18 cellular contexts compared by ENCODE assay signal in genomic region chr5:95720094-95720793, GRCh38. TPM values are rescaled to one million over a fixed set of nuclear protein-coding genes. Genes with fewer than 3 reads are reported as not detected.
DNase-seq lines count a peak whose midpoint lies in the region; ATAC-seq, FAIRE-seq and TF ChIP-seq lines count a peak whose summit lies in the region.
"Had no signal": no experiment of that assay in that cellular context is flagged by ENCODE, and none has a peak within 500 bp of the region (broad histone marks: within the 10 kb centered on the region; RNA-seq: fewer than 3 reads in every experiment).

No MANE protein-coding gene starts in this region.

- H3K9me3 Mint-ChIP-seq in activated naive CD4-positive, alpha-beta T cell treated with anti-CD3 and anti-CD28 coated beads for 36 hours: no peaks in the 10 kb centered on the region
- H3K9me3 Mint-ChIP-seq: nephron; stimulated activated naive CD8-positive, alpha-beta T cell treated with anti-CD3 and anti-CD28 coated beads, Interleukin-15, amount 100 ng/mL, for 72 hours had no signal

- no peak overlapping the region for H3K4me3 Mint-ChIP-seq in activated naive CD4-positive, alpha-beta T cell treated with anti-CD3 and anti-CD28 coated beads for 36 hours
- H3K4me3 Mint-ChIP-seq: nephron; stimulated activated naive CD8-positive, alpha-beta T cell treated with anti-CD3 and anti-CD28 coated beads, Interleukin-15, amount 100 ng/mL, for 72 hours had no signal

- no peak for TF ChIP-seq POLR2A in HepG2 (IDR thresholded peaks at IDR 0.05; ENCODE audit: insufficient read depth in 1 of 2, low read depth in 2 of 2, low read length in 2 of 2)
- no peak for TF ChIP-seq POLR2A in right lobe of liver (IDR thresholded peaks at IDR 0.05)
- TF ChIP-seq POLR2A in heart left ventricle (IDR thresholded peaks at IDR 0.05): no peak
- TF ChIP-seq POLR2A in prostate gland (IDR thresholded peaks at IDR 0.05): no peak

- H3K4me1 ChIP-seq in HepG2 (ENCODE audit: insufficient read depth, low read length): peaks cover 10% of the 10 kb centered on the region
- no peaks in the 10 kb centered on the region for H3K4me1 ChIP-seq in right lobe of liver
- H3K4me1 ChIP-seq in heart left ventricle: peaks cover 0 to 42% (median 17%) of the 10 kb centered on the region in 12 donors
- no peaks in the 10 kb centered on the region for H3K4me1 ChIP-seq in prostate gland (replicated peaks)
- H3K4me1 ChIP-seq in upper lobe of right lung: no peaks in the 10 kb centered on the region

- H3K36me3 Mint-ChIP-seq in activated naive CD4-positive, alpha-beta T cell treated with anti-CD3 and anti-CD28 coated beads for 36 hours (ENCODE audit: low read depth): no peaks in the 10 kb centered on the region

- H3K9ac ChIP-seq in HepG2 (ENCODE audit: insufficient read depth, low read depth, low read length): no peak overlapping the region

- H3K4me3 ChIP-seq in HepG2 (replicated peaks in 1 of 3; ENCODE audit: insufficient read depth in 1 of 3, low read depth in 2 of 3, low read length in 3 of 3) (no peak overlapping the region), right lobe of liver (no peak overlapping the region), heart left ventricle (no peak overlapping the region), prostate gland (no peak overlapping the region), upper lobe of right lung (no peak overlapping the region)
- H3K4me3 ChIP-seq: skin epidermis had no signal

- no TSS peak for BruUV-seq in HepG2 (replicated peaks; lab: Mats Ljungman, UMichigan)

- H3K4me2 ChIP-seq in HepG2 (ENCODE audit: low read depth, low read length): no peak overlapping the region

- peaks cover 7% of the 10 kb centered on the region for H3K27me3 Mint-ChIP-seq in activated naive CD4-positive, alpha-beta T cell treated with anti-CD3 and anti-CD28 coated beads for 36 hours (ENCODE audit: low read depth)

- H3K27me3 ChIP-seq in HepG2 (ENCODE audit: control insufficient read depth in 1 of 2, insufficient read depth in 2 of 2, low read length in 2 of 2) (peaks cover 0 to 10% of the 10 kb centered on the region in 2 experiments; a peak in 3 of 5 replicates), right lobe of liver (no peaks in the 10 kb centered on the region), heart left ventricle (no peaks in the 10 kb centered on the region), prostate gland (replicated peaks; ENCODE audit: insufficient read depth) (no peaks in the 10 kb centered on the region), upper lobe of right lung (no peaks in the 10 kb centered on the region)

- H3K79me2 ChIP-seq in HepG2 (ENCODE audit: insufficient read depth, low read length): no peaks in the 10 kb centered on the region

- ATAC-seq in HepG2 (no peak), right lobe of liver (no peak), heart left ventricle (peak; percentile 58 to 85 (median 69)), upper lobe of right lung (peak; percentile 71)
- ATAC-seq: stimulated activated naive CD8-positive, alpha-beta T cell treated with anti-CD3 and anti-CD28 coated beads, Interleukin-15, amount 100 ng/mL, for 72 hours had no signal

- no peak for FAIRE-seq in HepG2 (lab: Jason Lieb, UNC)
- FAIRE-seq: bronchial epithelial cell, endometrium had no signal

- H3K4me1 Mint-ChIP-seq in activated naive CD4-positive, alpha-beta T cell treated with anti-CD3 and anti-CD28 coated beads for 36 hours (ENCODE audit: low read depth): peaks cover 20% of the 10 kb centered on the region
- H3K4me1 Mint-ChIP-seq: stimulated activated naive CD8-positive, alpha-beta T cell treated with anti-CD3 and anti-CD28 coated beads, Interleukin-15, amount 100 ng/mL, for 72 hours had no signal

- no peaks in the 10 kb centered on the region for H3K36me3 ChIP-seq in HepG2 (replicated peaks in 1 of 2; ENCODE audit: control insufficient read depth in 1 of 2, insufficient read depth in 2 of 2, low read length in 2 of 2)
- no peaks in the 10 kb centered on the region for H3K36me3 ChIP-seq in right lobe of liver
- H3K36me3 ChIP-seq in heart left ventricle: no peaks in the 10 kb centered on the region
- H3K36me3 ChIP-seq in prostate gland: no peaks in the 10 kb centered on the region
- no peaks in the 10 kb centered on the region for H3K36me3 ChIP-seq in upper lobe of right lung
- H3K36me3 ChIP-seq: WERI-Rb-1 had no signal

- TF ChIP-seq EP300 in HepG2 (IDR thresholded peaks at IDR 0.05; ENCODE audit: low read depth in 2 of 2, low read length in 2 of 2): no peak
- TF ChIP-seq EP300 in HepG2 (CRISPR knock-in tag; IDR thresholded peaks at IDR 0.05; ENCODE audit: borderline replicate concordance): no peak

- H4K20me1 ChIP-seq in HepG2 (ENCODE audit: insufficient read depth, low read length): no peaks in the 10 kb centered on the region

- POLR2A ChIA-PET in HepG2 (lab: Yijun Ruan, JAX): no interaction called here

- no peak overlapping the region for H2AFZ ChIP-seq in HepG2 (ENCODE audit: low read length)

- H3K9me3 ChIP-seq in HepG2 (ENCODE audit: low read length) (no peaks in the 10 kb centered on the region), right lobe of liver (no peaks in the 10 kb centered on the region), heart left ventricle (no peaks in the 10 kb centered on the region), prostate gland (no peaks in the 10 kb centered on the region), upper lobe of right lung (no peaks in the 10 kb centered on the region)

- DNase-seq in HepG2 (ENCODE audit: low spot score) (no peak), right lobe of liver (no peak), heart left ventricle (no peak), prostate gland (ENCODE audit: low spot score) (no peak), upper lobe of right lung (no peak), SHP77 (lab: John Stamatoyannopoulos, UW) (no peak), amniotic stem cell (lab: John Stamatoyannopoulos, UW) (no peak)
- no peak for DNase-seq in activated naive CD4-positive, alpha-beta T cell treated with anti-CD3 and anti-CD28 coated beads for 36 hours
- DNase-seq: activated naive CD4-positive, alpha-beta T cell treated with Interleukin-2 at 50 U/mL for 16 hours; COR-L47; kidney glomerular epithelial cell; NCI-H2171 treated with DMSO at 0.1 percent for 48 hours; stimulated activated naive CD8-positive, alpha-beta T cell treated with anti-CD3 and anti-CD28 coated beads, Interleukin-15, amount 100 ng/mL, for 72 hours; WERI-Rb-1 had no signal

- no peak overlapping the region for H3K27ac ChIP-seq in HepG2 (ENCODE audit: extremely low read length, insufficient read depth, low read length)
- H3K27ac ChIP-seq in right lobe of liver: no peak overlapping the region
- peak overlapping the region in 3 of 12 donors; percentile 22 to 46 (median 26) for H3K27ac ChIP-seq in heart left ventricle
- H3K27ac ChIP-seq in prostate gland: peak overlapping the region; percentile 40 to 69
- H3K27ac ChIP-seq in upper lobe of right lung: no peak overlapping the region
- H3K27ac ChIP-seq: skin epidermis, WERI-Rb-1 had no signal

- no peak for TF ChIP-seq RAD21 in HepG2 (CRISPR knock-in tag; IDR thresholded peaks at IDR 0.05)

- CTCF ChIA-PET in HepG2 (lab: Yijun Ruan, JAX; ENCODE audit: low intra/inter-chr PET ratio, low total read pairs): no interaction called here
- CTCF ChIA-PET in activated naive CD4-positive, alpha-beta T cell treated with anti-CD3 and anti-CD28 coated beads for 36 hours (lab: Charles Lee): no interaction called here

- TF ChIP-seq CTCF in HepG2 (CRISPR knock-in tag; IDR thresholded peaks at IDR 0.05): no peak
- TF ChIP-seq CTCF in right lobe of liver (IDR thresholded peaks at IDR 0.05): no peak
- no peak for TF ChIP-seq CTCF in heart left ventricle (IDR thresholded peaks at IDR 0.05)
- no peak for TF ChIP-seq CTCF in prostate gland (IDR thresholded peaks at IDR 0.05)
- no peak for TF ChIP-seq CTCF in upper lobe of right lung (IDR thresholded peaks at IDR 0.05)

- intact Hi-C loops in HepG2 (cut with micrococcal nuclease; ENCODE audit: unreplicated experiment) (no loop called here), right lobe of liver (cut with DNase I) (no loop called here), heart left ventricle (cut with DNase I) (no loop called here), prostate gland (cut with DNase I) (no loop called here), upper lobe of right lung (cut with DNase I) (no loop called here)
- intact Hi-C loops in activated naive CD4-positive, alpha-beta T cell treated with anti-CD3 and anti-CD28 coated beads for 36 hours (cut with micrococcal nuclease): no loop called here

- 9% methylated on average over 3 of the region's 3 CpGs for whole genome bisulfite sequencing in HepG2 (ENCODE audit: low lambda C conversion rate)
- 60% methylated on average over 3 of the region's 3 CpGs for WGBS in right lobe of liver (ENCODE audit: insufficient coverage, low coverage, low lambda C conversion rate, missing lambda C conversion rate)
- WGBS in heart left ventricle, 4 donors: 61 to 76% (median 66%) methylated on average over 3 of the region's 3 CpGs
- WGBS in prostate gland: 26% methylated on average over 3 of the region's 3 CpGs

- in situ Hi-C loops in HepG2 (cut with HindIII; ENCODE audit: extremely low pct_ligation_motif_present, low pct_unique_long_range_greater_than_20kb): no loop called here

- H3K27ac Mint-ChIP-seq in activated naive CD4-positive, alpha-beta T cell treated with anti-CD3 and anti-CD28 coated beads for 36 hours: no peak overlapping the region
- H3K27ac Mint-ChIP-seq: stimulated activated naive CD8-positive, alpha-beta T cell treated with anti-CD3 and anti-CD28 coated beads, Interleukin-15, amount 100 ng/mL, for 72 hours had no signal

RNA-seq across cellular contexts. Expression of gene RHOBTB3, which starts 10.9 kb away (rescaled TPM):
- total RNA-seq in HepG2 (2016; rRNA removed; fragmentation: Illumina TruSeq; extraction: Trizol) (35.4 and 39.6 TPM in 2 replicates), right lobe of liver (10 to 100 TPM; 24.1 to 49.1 (median 38.9) TPM), heart left ventricle (100 to 1,000 TPM in 2 of 9 donors, 10 to 100 TPM in 7; 62.9 to 116 (median 86.7) TPM), prostate gland (100 to 1,000 TPM in 1 of 2 donors, 10 to 100 TPM in 1; 87.3 to 134 TPM), upper lobe of right lung (54.2 TPM)
- total RNA-seq in HepG2 (2016; cell fraction: cytosol; rRNA removed; fragmentation: Illumina TruSeq; extraction: Trizol; ENCODE audit: low read depth): 65.4 and 73.3 TPM in 2 replicates
- 34.8 and 35.7 TPM in 2 replicates for total RNA-seq in HepG2 (2016; cell fraction: insoluble cytoplasmic fraction; rRNA removed; fragmentation: Illumina TruSeq; extraction: Trizol)
- 29.2 and 34.2 TPM in 2 replicates for total RNA-seq in HepG2 (2016; cell fraction: membrane; rRNA removed; fragmentation: Illumina TruSeq; extraction: Trizol)
- 34.5 and 45.0 TPM in 2 replicates for total RNA-seq in HepG2 (2016; cell fraction: nucleus; rRNA removed; fragmentation: Illumina TruSeq; extraction: Trizol)
- polyA plus RNA-seq in HepG2 (2011; rRNA removed) (27.8 and 31.6 TPM in 2 replicates), heart left ventricle (10 to 100 TPM; 24.3 to 30.2 TPM)
- 33.5 and 37.5 TPM in 2 replicates for polyA plus RNA-seq in HepG2 (2011; cell fraction: cytosol; rRNA removed)
- polyA plus RNA-seq in HepG2 (2011; cell fraction: nucleus; rRNA removed): 28.1 and 35.6 TPM in 2 replicates
- 16.2 and 20.3 TPM in 2 replicates for polyA plus RNA-seq in HepG2 (2012)
- 4.4 and 6.7 TPM in 2 replicates for polyA plus RNA-seq in HepG2 (2016; cell fraction: cytosol; fragmentation: Illumina TruSeq; extraction: Trizol; ENCODE audit: low read depth)
- 31.3 and 33.4 TPM in 2 replicates for polyA plus RNA-seq in HepG2 (2016; cell fraction: insoluble cytoplasmic fraction; fragmentation: Illumina TruSeq; extraction: Trizol; ENCODE audit: low read depth)
- 11.0 and 11.2 TPM in 2 replicates for polyA plus RNA-seq in HepG2 (2016; cell fraction: membrane; fragmentation: Illumina TruSeq; extraction: Trizol; ENCODE audit: low read depth)
- polyA plus RNA-seq in HepG2 (2016; cell fraction: nucleus; fragmentation: Illumina TruSeq; extraction: Trizol; ENCODE audit: insufficient read depth, low read depth): 31.1 and 35.1 TPM in 2 replicates
- 153 and 617 TPM in 2 replicates for polyA minus RNA-seq in HepG2 (2011; rRNA and poly(A)+ RNA removed; ENCODE audit: low replicate concordance)
- polyA minus RNA-seq in HepG2 (2011; cell fraction: cytosol; rRNA and poly(A)+ RNA removed): 64.8 and 73.2 TPM in 2 replicates
- polyA minus RNA-seq in HepG2 (2011; cell fraction: nucleus; rRNA and poly(A)+ RNA removed): 85.0 and 93.4 TPM in 2 replicates
- 1 to 10 TPM; 1.5 to 2.4 TPM for total RNA-seq in activated naive CD4-positive, alpha-beta T cell treated with anti-CD3 and anti-CD28 coated beads for 36 hours

RNA-seq across cellular contexts. Expression of gene SPATA9, which starts 37.5 kb away (rescaled TPM):
- total RNA-seq in HepG2 (2016; rRNA removed; fragmentation: Illumina TruSeq; extraction: Trizol) (not detected in 2 replicates), right lobe of liver (under 1 TPM in 4 of 6 experiments, not detected in 2; 0.35 to 0.55 (median 0.38) TPM), heart left ventricle (under 1 TPM in 2 of 9 donors, not detected in 7; 0.79 to 0.99 TPM), prostate gland (1 to 10 TPM in 1 of 2 donors, not detected in 1; 2.3 TPM), upper lobe of right lung (not detected)
- not detected in 2 replicates for total RNA-seq in HepG2 (2016; cell fraction: cytosol; rRNA removed; fragmentation: Illumina TruSeq; extraction: Trizol; ENCODE audit: low read depth)
- not detected in 2 replicates for total RNA-seq in HepG2 (2016; cell fraction: insoluble cytoplasmic fraction; rRNA removed; fragmentation: Illumina TruSeq; extraction: Trizol)
- total RNA-seq in HepG2 (2016; cell fraction: membrane; rRNA removed; fragmentation: Illumina TruSeq; extraction: Trizol): not detected in 2 replicates
- total RNA-seq in HepG2 (2016; cell fraction: nucleus; rRNA removed; fragmentation: Illumina TruSeq; extraction: Trizol): not detected in 2 replicates
- polyA plus RNA-seq in HepG2 (2011; rRNA removed) (not detected in 2 replicates), heart left ventricle (under 1 TPM; 0.17 to 0.27 TPM)
- polyA plus RNA-seq in HepG2 (2011; cell fraction: cytosol; rRNA removed): not detected in 2 replicates
- not detected in 2 replicates for polyA plus RNA-seq in HepG2 (2011; cell fraction: nucleus; rRNA removed)
- 0.19 TPM in 1 of 2 replicates, not detected in the other for polyA plus RNA-seq in HepG2 (2012)
- not detected in 2 replicates for polyA plus RNA-seq in HepG2 (2016; cell fraction: cytosol; fragmentation: Illumina TruSeq; extraction: Trizol; ENCODE audit: low read depth)
- polyA plus RNA-seq in HepG2 (2016; cell fraction: insoluble cytoplasmic fraction; fragmentation: Illumina TruSeq; extraction: Trizol; ENCODE audit: low read depth): not detected in 2 replicates
- polyA plus RNA-seq in HepG2 (2016; cell fraction: membrane; fragmentation: Illumina TruSeq; extraction: Trizol; ENCODE audit: low read depth): not detected in 2 replicates
- polyA plus RNA-seq in HepG2 (2016; cell fraction: nucleus; fragmentation: Illumina TruSeq; extraction: Trizol; ENCODE audit: insufficient read depth, low read depth): not detected in 2 replicates
- polyA minus RNA-seq in HepG2 (2011; rRNA and poly(A)+ RNA removed; ENCODE audit: low replicate concordance): not detected in 2 replicates
- polyA minus RNA-seq in HepG2 (2011; cell fraction: cytosol; rRNA and poly(A)+ RNA removed): not detected in 2 replicates
- not detected in 2 replicates for polyA minus RNA-seq in HepG2 (2011; cell fraction: nucleus; rRNA and poly(A)+ RNA removed)
- not detected for total RNA-seq in activated naive CD4-positive, alpha-beta T cell treated with anti-CD3 and anti-CD28 coated beads for 36 hours
- total RNA-seq: bronchial epithelial cell had no signal

Comparison
In these comparisons a context has a peak if more than half of its experiments do, and no peak if none do; other contexts are left out.
1. ATAC-seq: peak in heart left ventricle (4 of 4) and upper lobe of right lung (single experiment); none in HepG2 (single experiment) and right lobe of liver (0 of 4).
2. H3K27ac ChIP-seq: peak in prostate gland (2 of 2); none in HepG2 (single experiment), right lobe of liver (0 of 3) and upper lobe of right lung (single experiment).
3. RNA of gene RHOBTB3, which starts 10.9 kb away (total RNA-seq): 87.3 to 134 TPM in prostate gland, 62.9 to 116 TPM in heart left ventricle, 54.2 TPM in upper lobe of right lung (single experiment), 24.1 to 49.1 TPM in right lobe of liver and 29.2 to 73.3 TPM in HepG2; 1.5 to 2.4 TPM in activated naive CD4-positive, alpha-beta T cell treated with anti-CD3 and anti-CD28 coated beads for 36 hours; every median in the first group is over 4 times any median in the second.